In the genomic region with DNA sequence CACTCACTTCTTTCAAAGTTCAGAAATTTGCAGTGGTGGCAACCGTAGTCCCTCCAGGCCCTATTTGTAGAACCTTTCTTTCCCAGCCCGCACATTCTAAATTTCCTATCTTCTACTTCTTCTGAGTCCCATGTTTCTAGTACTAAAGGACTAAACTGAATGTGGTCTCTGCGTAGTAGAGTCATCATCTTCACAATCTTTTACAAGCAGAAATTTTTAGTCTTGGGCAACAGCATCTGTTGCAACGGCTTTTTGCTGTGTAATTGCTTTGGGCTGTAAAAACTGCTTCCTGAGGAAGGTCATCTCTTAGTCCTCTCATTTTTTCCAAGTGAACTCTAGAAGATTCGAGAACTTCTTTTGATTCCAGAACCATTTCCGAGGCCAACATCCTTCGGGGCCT, we compare ENCODE assay signal across 19 cellular contexts. TPM values are rescaled to one million over a fixed set of nuclear protein-coding genes. Genes with fewer than 3 reads are reported as not detected.
A peak's percentile ranks its signal among the peaks of the same experiment; 100 is the strongest.
DNase-seq lines count a peak whose midpoint lies in the region; ATAC-seq, FAIRE-seq and TF ChIP-seq lines count a peak whose summit lies in the region.
"Had no signal": no experiment of that assay in that cellular context is flagged by ENCODE, and none has a peak within 500 bp of the region (broad histone marks: within the 10 kb centered on the region; RNA-seq: fewer than 3 reads in every experiment).

No MANE protein-coding gene starts in this region.

- ATAC-seq in lower lobe of right lung (peak; percentile 43 to 45), aorta (ENCODE audit: low FRiP score) (peak; percentile 72)
- ATAC-seq: stimulated activated naive CD8-positive, alpha-beta T cell treated with anti-CD3 and anti-CD28 coated beads, Interleukin-15, amount 100 ng/mL, for 72 hours had no signal

- no peaks in the 10 kb centered on the region for H3K36me3 Mint-ChIP-seq in MCF 10A (ENCODE audit: insufficient read depth, unreplicated experiment)

- no peaks in the 10 kb centered on the region for H3K27me3 Mint-ChIP-seq in MCF 10A (ENCODE audit: insufficient read depth, unreplicated experiment)
- H3K27me3 Mint-ChIP-seq: stimulated activated naive CD8-positive, alpha-beta T cell treated with anti-CD3 and anti-CD28 coated beads, Interleukin-15, amount 100 ng/mL, for 72 hours had no signal

- H3K36me3 ChIP-seq in mammary epithelial cell (ENCODE audit: insufficient read depth, low read length), result no peaks in the 10 kb centered on the region
- no peaks in the 10 kb centered on the region for H3K36me3 ChIP-seq in lower lobe of right lung
- no peaks in the 10 kb centered on the region for H3K36me3 ChIP-seq in aorta (ENCODE audit: control insufficient read depth in 1 of 2, insufficient read depth in 2 of 2, low read length in 1 of 2)
- H3K36me3 ChIP-seq: ovary had no signal

- no peak overlapping the region for H3K4me3 ChIP-seq in mammary epithelial cell (replicated peaks in 1 of 3; ENCODE audit: insufficient read depth in 1 of 3, low read depth in 2 of 3, low read length in 3 of 3)
- no peak overlapping the region for H3K4me3 ChIP-seq in lower lobe of right lung
- H3K4me3 ChIP-seq in aorta (ENCODE audit: low read length in 2 of 2), result no peak overlapping the region
- H3K4me3 ChIP-seq: ovary had no signal

- no peak overlapping the region for H3K27ac Mint-ChIP-seq in MCF 10A (ENCODE audit: low read depth, unreplicated experiment)
- H3K27ac Mint-ChIP-seq: stimulated activated naive CD8-positive, alpha-beta T cell treated with anti-CD3 and anti-CD28 coated beads, Interleukin-15, amount 100 ng/mL, for 72 hours had no signal

- TF ChIP-seq CTCF in MCF 10A (IDR thresholded peaks at IDR 0.05; ENCODE audit: unreplicated experiment), result no peak
- TF ChIP-seq CTCF in mammary epithelial cell (conservative IDR thresholded peaks at IDR 0.05 in 1 of 2, IDR thresholded peaks at IDR 0.05 in 1 of 2; ENCODE audit: extremely low read depth in 1 of 2, insufficient read depth in 1 of 2, low read depth in 1 of 2, low read length in 2 of 2), result no peak
- TF ChIP-seq CTCF in lower lobe of right lung (IDR thresholded peaks at IDR 0.05), result no peak

- no peak overlapping the region for H3K4me3 Mint-ChIP-seq in MCF 10A (ENCODE audit: unreplicated experiment)

- intact Hi-C loops in MCF 10A (cut with micrococcal nuclease) (loop anchor here (2.0 kb wide), 1 partner anchor 184 kb away; no protein-coding TSS in a partner anchor), mammary epithelial cell (cut with micrococcal nuclease) (no loop called here), lower lobe of right lung (cut with DNase I) (no loop called here), aorta (cut with DNase I) (no loop called here)

- H3K4me1 ChIP-seq in mammary epithelial cell (ENCODE audit: insufficient read depth, low read length), result peaks cover 10% of the 10 kb centered on the region
- H3K4me1 ChIP-seq in lower lobe of right lung, result peaks cover 18% of the 10 kb centered on the region
- H3K4me1 ChIP-seq in aorta (ENCODE audit: control insufficient read depth in 1 of 2, insufficient read depth in 2 of 2, low read length in 2 of 2), result no peaks in the 10 kb centered on the region

- POLR2A ChIA-PET in MCF 10A (lab: Yijun Ruan, JAX), result interaction anchor here (1.4 kb wide), 1 partner anchor 11 kb away, joined by 3 read pairs; no protein-coding TSS in a partner anchor
- POLR2A ChIA-PET in HEK293T (lab: Yijun Ruan, JAX), result no interaction called here

- CTCF ChIA-PET in MCF 10A (lab: Yijun Ruan, JAX), result interaction anchor here (1.0 kb wide), 1 partner anchor 74 kb away, joined by 4 read pairs; no protein-coding TSS in a partner anchor
- CTCF ChIA-PET in mammary epithelial cell (lab: Charles Lee; ENCODE audit: low non-redundant PET), result no interaction called here
- CTCF ChIA-PET in HEK293T (lab: Yijun Ruan, JAX), result interaction anchor here (0.6 kb wide), 1 partner anchor 1700 kb away, joined by 3 read pairs; no protein-coding TSS in a partner anchor

- in situ Hi-C loops in mammary epithelial cell (cut with MboI; ENCODE audit: low sequenced_read_pairs in 2 of 2), result no loop called here

- FAIRE-seq in GM19239 (lab: Jason Lieb, UNC), result no peak
- FAIRE-seq: A204.1 had no signal

- 88% methylated on average over 7 of the region's 7 CpGs for WGBS in mammary epithelial cell (ENCODE audit: low coverage, missing lambda C conversion rate)
- 84 to 87% methylated on average over 7 of the region's 7 CpGs for WGBS in aorta, 2 donors

- DNase-seq in MCF 10A (ENCODE audit: unreplicated experiment) (peak; percentile 63), mammary epithelial cell (no peak), amniotic epithelial cell (ENCODE audit: low read depth) (peak; percentile 6), lower lobe of right lung (no peak), aorta (peak in 1 of 2 donors; percentile 55), GM19239 (ENCODE audit: insufficient read length, low spot score) (no peak), HEK293T (ENCODE audit: extremely low spot score) (no peak), NCI-H69 (lab: John Stamatoyannopoulos, UW) (no peak)
- DNase-seq: activated CD4-positive, alpha-beta T cell treated with anti-CD3 and anti-CD28 coated beads, Interleukin-2, amount 50 U/mL, for 1 hour; activated naive CD4-positive, alpha-beta T cell; DND-41; glutamatergic neuron; NCI-H1105 treated with DMSO at 0.1 percent for 48 hours; NCI-H774; ovary; stimulated activated CD4-positive, alpha-beta T cell treated with anti-CD3 and anti-CD28 coated beads, Interleukin-4, amount 100 ng/mL, for 1 hour; stimulated activated naive CD8-positive, alpha-beta T cell treated with anti-CD3 and anti-CD28 coated beads, Interleukin-15, amount 100 ng/mL, for 72 hours; T-helper 1 cell had no signal

- dilution Hi-C loops in mammary epithelial cell (cut with HindIII; ENCODE audit: low sequenced_read_pairs), result no loop called here

- H3K9ac ChIP-seq in mammary epithelial cell (ENCODE audit: insufficient read depth, low read length), result no peak overlapping the region

- H3K79me2 ChIP-seq in mammary epithelial cell (ENCODE audit: insufficient read depth, low read length), result no peaks in the 10 kb centered on the region

- H2AFZ ChIP-seq in mammary epithelial cell (ENCODE audit: low read depth, low read length), result no peak overlapping the region

- H4K20me1 ChIP-seq in mammary epithelial cell (ENCODE audit: insufficient read depth, low read length), result no peaks in the 10 kb centered on the region

- H3K27me3 ChIP-seq in mammary epithelial cell (ENCODE audit: insufficient read depth, low read length) (no peaks in the 10 kb centered on the region), lower lobe of right lung (ENCODE audit: low read depth) (no peaks in the 10 kb centered on the region), aorta (ENCODE audit: control insufficient read depth in 1 of 2, insufficient read depth in 2 of 2, low read length in 1 of 2) (no peaks in the 10 kb centered on the region)
- H3K27me3 ChIP-seq: ovary had no signal

- H3K9me3 ChIP-seq in mammary epithelial cell (replicated peaks; ENCODE audit: insufficient read depth, low read length) (no peaks in the 10 kb centered on the region), lower lobe of right lung (no peaks in the 10 kb centered on the region), aorta (ENCODE audit: control insufficient read depth, low read length) (no peaks in the 10 kb centered on the region)
- H3K9me3 ChIP-seq: ovary had no signal

- H3K4me2 ChIP-seq in mammary epithelial cell (ENCODE audit: insufficient read depth, low read depth, low read length), result no peak overlapping the region

- no peak overlapping the region for H3K27ac ChIP-seq in mammary epithelial cell (ENCODE audit: insufficient read depth, low read depth, low read length)
- no peak overlapping the region for H3K27ac ChIP-seq in lower lobe of right lung
- no peak overlapping the region for H3K27ac ChIP-seq in aorta (ENCODE audit: low read depth in 1 of 2, low read length in 2 of 2)
- H3K27ac ChIP-seq: ovary had no signal

- BruUV-seq in MCF 10A (replicated peaks; lab: Mats Ljungman, UMichigan) (no TSS peak), mammary epithelial cell (replicated peaks; lab: Mats Ljungman, UMichigan) (no TSS peak)

- no peaks in the 10 kb centered on the region for H3K9me3 Mint-ChIP-seq in MCF 10A (ENCODE audit: unreplicated experiment)
- H3K9me3 Mint-ChIP-seq: stimulated activated naive CD8-positive, alpha-beta T cell treated with anti-CD3 and anti-CD28 coated beads, Interleukin-15, amount 100 ng/mL, for 72 hours had no signal

- H3K4me1 Mint-ChIP-seq in MCF 10A (ENCODE audit: insufficient read depth, unreplicated experiment), result peaks cover 25% of the 10 kb centered on the region

TF ChIP-seq in HEK293T, 16 proteins besides CTCF, POLR2A, EP300 and RAD21:
- TF ChIP-seq ELF4 (IDR thresholded peaks at IDR 0.05) (no peak), FOXA1 (IDR thresholded peaks at IDR 0.05) (no peak), ZNF384 (IDR thresholded peaks at IDR 0.05) (no peak), FOXK2 (IDR thresholded peaks at IDR 0.05) (no peak), BHLHE40 (IDR thresholded peaks at IDR 0.05; ENCODE audit: borderline replicate concordance) (no peak), L3MBTL2 (conservative IDR thresholded peaks at IDR 0.05) (no peak), TARDBP (IDR thresholded peaks at IDR 0.05) (no peak), NFRKB (IDR thresholded peaks at IDR 0.05) (no peak), SP1 (IDR thresholded peaks at IDR 0.05) (no peak), ARNT (IDR thresholded peaks at IDR 0.05) (no peak), HDGF (IDR thresholded peaks at IDR 0.05; ENCODE audit: borderline replicate concordance) (no peak), FOXM1 (IDR thresholded peaks at IDR 0.05; ENCODE audit: borderline replicate concordance) (no peak), SUZ12 (IDR thresholded peaks at IDR 0.05) (no peak), CTBP1 (IDR thresholded peaks at IDR 0.05; ENCODE audit: borderline replicate concordance) (no peak), LEF1 (IDR thresholded peaks at IDR 0.05; ENCODE audit: borderline replicate concordance) (no peak)
- TF ChIP-seq, protein P1, sequence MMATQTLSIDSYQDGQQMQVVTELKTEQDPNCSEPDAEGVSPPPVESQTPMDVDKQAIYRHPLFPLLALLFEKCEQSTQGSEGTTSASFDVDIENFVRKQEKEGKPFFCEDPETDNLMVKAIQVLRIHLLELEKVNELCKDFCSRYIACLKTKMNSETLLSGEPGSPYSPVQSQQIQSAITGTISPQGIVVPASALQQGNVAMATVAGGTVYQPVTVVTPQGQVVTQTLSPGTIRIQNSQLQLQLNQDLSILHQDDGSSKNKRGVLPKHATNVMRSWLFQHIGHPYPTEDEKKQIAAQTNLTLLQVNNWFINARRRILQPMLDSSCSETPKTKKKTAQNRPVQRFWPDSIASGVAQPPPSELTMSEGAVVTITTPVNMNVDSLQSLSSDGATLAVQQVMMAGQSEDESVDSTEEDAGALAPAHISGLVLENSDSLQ (IDR thresholded peaks at IDR 0.05), result no peak

RNA-seq across cellular contexts. Expression of a gene that starts 23.9 kb away (rescaled TPM):
- total RNA-seq in MCF 10A (2022) (2.0 and 3.0 TPM in 2 replicates), mammary epithelial cell (10 to 100 TPM in 1 of 2 donors, 1 to 10 TPM in 1; 2.1 to 26.2 TPM), lower lobe of right lung (11.3 TPM), aorta (1 to 10 TPM; 7.2 to 8.8 TPM)
- polyA plus RNA-seq in mammary epithelial cell (3.5 TPM), aorta (1 to 10 TPM in 1 of 2 donors, under 1 TPM in 1; 0.33 to 2.1 TPM)
- polyA minus RNA-seq in mammary epithelial cell, result 2.1 TPM

Comparison
In these comparisons a context has a peak if more than half of its experiments do, and no peak if none do; other contexts are left out.
1. DNase-seq: peak in MCF 10A (single experiment) and amniotic epithelial cell (single experiment); none in mammary epithelial cell (single experiment), lower lobe of right lung (single experiment), GM19239 (single experiment), HEK293T (single experiment) and NCI-H69 (single experiment).